Comparison of ENCODE assay signal across 24 cellular contexts in the genomic region with DNA sequence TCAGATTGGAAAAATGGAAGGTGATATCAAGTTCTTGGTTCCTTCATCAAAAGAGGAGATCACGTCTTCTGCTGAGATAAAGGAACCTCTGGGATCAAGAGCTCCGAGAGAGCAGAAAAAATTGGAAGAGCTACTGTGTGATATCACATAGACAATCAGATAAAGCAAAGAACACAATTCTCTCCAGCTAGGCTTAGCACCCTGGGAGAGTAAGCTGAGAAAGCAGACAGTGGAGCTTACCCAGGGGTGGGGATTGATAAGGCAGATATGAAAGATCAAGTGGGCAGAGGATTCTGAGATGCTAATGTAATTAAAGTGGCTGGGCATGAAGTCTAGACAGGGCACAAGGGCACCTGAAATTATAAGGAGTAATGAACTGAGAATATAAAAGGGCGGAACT.
DNase-seq lines count a peak whose midpoint lies in the region; ATAC-seq, FAIRE-seq and TF ChIP-seq lines count a peak whose summit lies in the region.
"Had no signal": no experiment of that assay in that cellular context is flagged by ENCODE, and none has a peak within 500 bp of the region (broad histone marks: within the 10 kb centered on the region; RNA-seq: fewer than 3 reads in every experiment).

No MANE protein-coding gene starts in this region.

- H3K23me2 ChIP-seq in H1 (ENCODE audit: low read depth, low read length), result no peaks in the 10 kb centered on the region

- no peaks in the 10 kb centered on the region for H3K36me3 Mint-ChIP-seq in T-helper 17 cell (ENCODE audit: low read depth)
- H3K36me3 Mint-ChIP-seq in neural crest cell (ENCODE audit: low read depth), result no peaks in the 10 kb centered on the region
- H3K36me3 Mint-ChIP-seq in activated naive CD8-positive, alpha-beta T cell treated with anti-CD3 and anti-CD28 coated beads, Interleukin-2, amount 50 U/mL, for 24 hours (ENCODE audit: low read depth), result no peaks in the 10 kb centered on the region
- H3K36me3 Mint-ChIP-seq: CD8-positive, alpha-beta T cell had no signal

- ATAC-seq in T-helper 17 cell, result no peak
- ATAC-seq in left colon, result peak; percentile 44
- no peak for ATAC-seq in activated naive CD8-positive, alpha-beta T cell treated with anti-CD3 and anti-CD28 coated beads, Interleukin-2, amount 50 U/mL, for 24 hours
- ATAC-seq: A549; CD8-positive, alpha-beta T cell had no signal

- H2BK120ac ChIP-seq in H1 (replicated peaks; ENCODE audit: low read depth, low read length), result no peak overlapping the region

- H3K36me3 ChIP-seq in H1 (ENCODE audit: control insufficient read depth in 2 of 4, insufficient read depth in 4 of 4, low read length in 3 of 4) (no peaks in the 10 kb centered on the region), brain microvascular endothelial cell (replicated peaks) (no peaks in the 10 kb centered on the region)
- H3K36me3 ChIP-seq: BLaER1 treated with 17β-estradiol and CSF1 and Interleukin-3, amounts not matched to agents 10 nM and 100 nM had no signal

- H3K4me1 Mint-ChIP-seq in T-helper 17 cell (peaks cover 2% of the 10 kb centered on the region), neural crest cell (peaks cover 3% of the 10 kb centered on the region)
- no peaks in the 10 kb centered on the region for H3K4me1 Mint-ChIP-seq in activated naive CD8-positive, alpha-beta T cell treated with anti-CD3 and anti-CD28 coated beads, Interleukin-2, amount 50 U/mL, for 24 hours
- H3K4me1 Mint-ChIP-seq: B cell had no signal

- no peaks in the 10 kb centered on the region for H3K79me2 ChIP-seq in H1 (ENCODE audit: control insufficient read depth in 1 of 2, insufficient read depth in 2 of 2, low read length in 2 of 2)

- H3K9me3 ChIP-seq in T-helper 17 cell (ENCODE audit: control insufficient read depth, low read length, poor library complexity, severe bottlenecking) (no peaks in the 10 kb centered on the region), H1 (ENCODE audit: insufficient read depth in 2 of 2, low read depth in 1 of 2, low read length in 1 of 2) (no peaks in the 10 kb centered on the region)
- H3K9me3 ChIP-seq: A549; BLaER1 treated with 17β-estradiol and CSF1 and Interleukin-3, amounts not matched to agents 10 nM and 100 nM; Caco-2 had no signal

- H2BK12ac ChIP-seq in H1 (ENCODE audit: low read depth, low read length), result no peak overlapping the region

- no peaks in the 10 kb centered on the region for H4K20me1 ChIP-seq in H1 (replicated peaks in 1 of 2; ENCODE audit: control insufficient read depth in 1 of 2, insufficient read depth in 2 of 2, low read length in 2 of 2)
- H4K20me1 ChIP-seq: BLaER1 treated with 17β-estradiol and CSF1 and Interleukin-3, amounts not matched to agents 10 nM and 100 nM had no signal

- H3K27me3 ChIP-seq in H1 (replicated peaks in 1 of 4; ENCODE audit: control insufficient read depth in 3 of 4, extremely low read depth in 1 of 4, insufficient read depth in 3 of 4, low read length in 3 of 4), result no peaks in the 10 kb centered on the region
- H3K27me3 ChIP-seq in brain microvascular endothelial cell (replicated peaks), result no peaks in the 10 kb centered on the region
- H3K27me3 ChIP-seq: BLaER1 treated with 17β-estradiol and CSF1 and Interleukin-3, amounts not matched to agents 10 nM and 100 nM had no signal

- no peaks in the 10 kb centered on the region for H3K9me3 Mint-ChIP-seq in neural crest cell
- H3K9me3 Mint-ChIP-seq in activated naive CD8-positive, alpha-beta T cell treated with anti-CD3 and anti-CD28 coated beads, Interleukin-2, amount 50 U/mL, for 24 hours, result no peaks in the 10 kb centered on the region
- H3K9me3 Mint-ChIP-seq: CD4-positive, alpha-beta T cell; CD8-positive, alpha-beta T cell had no signal

- no peak overlapping the region for H3K4me3 ChIP-seq in H1 (ENCODE audit: extremely low read depth in 1 of 4, insufficient read depth in 2 of 4, low read depth in 3 of 4, low read length in 4 of 4)
- H3K4me3 ChIP-seq in brain microvascular endothelial cell (ENCODE audit: low read depth, low read length), result no peak overlapping the region
- H3K4me3 ChIP-seq: A549; BLaER1 treated with 17β-estradiol and CSF1 and Interleukin-3, amounts not matched to agents 10 nM and 100 nM had no signal

- no peak overlapping the region for H3K23ac ChIP-seq in H1 (ENCODE audit: insufficient read length)

- DNase-seq in T-helper 17 cell, result no peak
- no peak for DNase-seq in H1 (ENCODE audit: low read depth in 1 of 2, low spot score in 2 of 2)
- no peak for DNase-seq in left colon
- no peak for DNase-seq in neural crest cell (ENCODE audit: low read depth, low spot score)
- DNase-seq in brain microvascular endothelial cell, result no peak
- DNase-seq in head of caudate nucleus, result no peak
- no peak for DNase-seq in activated naive CD8-positive, alpha-beta T cell treated with anti-CD3 and anti-CD28 coated beads, Interleukin-2, amount 50 U/mL, for 24 hours
- DNase-seq in H4 (ENCODE audit: low spot score), result no peak
- DNase-seq: AML-193; Caco-2; Calu3; CD4-positive, alpha-beta T cell; CD8-positive, alpha-beta T cell; DMS79 treated with DMSO at 0.1 percent for 48 hours; GF-D8 had no signal

- H4K8ac ChIP-seq in H1 (ENCODE audit: extremely low read depth, insufficient read depth, low read length), result no peak overlapping the region

- no peak overlapping the region for H2AK5ac ChIP-seq in H1 (ENCODE audit: low read depth, low read length)

- peak overlapping the region; percentile 75 for H3K27ac Mint-ChIP-seq in T-helper 17 cell
- peak overlapping the region; percentile 28 for H3K27ac Mint-ChIP-seq in neural crest cell (ENCODE audit: unreplicated experiment)
- no peak overlapping the region for H3K27ac Mint-ChIP-seq in activated naive CD8-positive, alpha-beta T cell treated with anti-CD3 and anti-CD28 coated beads, Interleukin-2, amount 50 U/mL, for 24 hours
- H3K27ac Mint-ChIP-seq: B cell; CD4-positive, alpha-beta T cell; CD8-positive, alpha-beta T cell had no signal

- POLR2A ChIA-PET in H1 (lab: Charles Lee; ENCODE audit: partially characterized antibody), result interaction anchor here (0.6 kb wide), 1 partner anchor 79 kb away, joined by 3 read pairs; no protein-coding TSS in a partner anchor

- H3K56ac ChIP-seq in H1 (replicated peaks; ENCODE audit: insufficient read length, low read depth, low read length), result no peak overlapping the region

- no peak overlapping the region for H2BK20ac ChIP-seq in H1 (ENCODE audit: low read length)

- no peak for TF ChIP-seq CTCF in H1 (IDR thresholded peaks at IDR 0.05; ENCODE audit: control extremely low read depth in 1 of 3, insufficient read depth in 1 of 3, low read depth in 1 of 3, low read length in 3 of 3)
- TF ChIP-seq CTCF in neural crest cell (conservative IDR thresholded peaks at IDR 0.05), result no peak
- no peak for TF ChIP-seq CTCF in brain microvascular endothelial cell (IDR thresholded peaks at IDR 0.05; ENCODE audit: low read depth, low read length, missing control alignments)

- H3K4ac ChIP-seq in H1 (replicated peaks; ENCODE audit: insufficient read length, low read depth, low read length), result no peak overlapping the region

- no peak for TF ChIP-seq EP300 in H1 (IDR thresholded peaks at IDR 0.05; ENCODE audit: borderline replicate concordance in 1 of 2, low read depth in 2 of 2, low read length in 2 of 2)

- no peak overlapping the region for H3K9ac ChIP-seq in H1 (replicated peaks in 1 of 4; ENCODE audit: extremely low read depth in 1 of 4, low read depth in 3 of 4, low read length in 3 of 4)
- H3K9ac ChIP-seq: BLaER1 treated with 17β-estradiol and CSF1 and Interleukin-3, amounts not matched to agents 10 nM and 100 nM had no signal

- intact Hi-C loops in left colon (cut with DNase I, micrococcal nuclease) (no loop called here), head of caudate nucleus (cut with DNase I) (no loop called here)

- H2AFZ ChIP-seq in H1 (ENCODE audit: low read length), result 0 out of 2 replicates have a peak overlapping the region, but pooled peaks have one; percentile 8

- H3K4me2 ChIP-seq in H1 (ENCODE audit: insufficient read depth in 1 of 2, low read depth in 2 of 2, low read length in 2 of 2), result no peak overlapping the region
- H3K4me2 ChIP-seq: A549; BLaER1 treated with 17β-estradiol and CSF1 and Interleukin-3, amounts not matched to agents 10 nM and 100 nM had no signal

- no peak for TF ChIP-seq RAD21 in H1 (IDR thresholded peaks at IDR 0.05 in 1 of 2, conservative IDR thresholded peaks at IDR 0.05 in 1 of 2; ENCODE audit: low read depth in 2 of 2, low read length in 2 of 2)

- no peak for FAIRE-seq in H1 (lab: Jason Lieb, UNC)
- FAIRE-seq: A549, D721Med, G401.6, GM12891, GM19239 had no signal

- H3K4me3 Mint-ChIP-seq in T-helper 17 cell (no peak overlapping the region), neural crest cell (no peak overlapping the region)
- no peak overlapping the region for H3K4me3 Mint-ChIP-seq in activated naive CD8-positive, alpha-beta T cell treated with anti-CD3 and anti-CD28 coated beads, Interleukin-2, amount 50 U/mL, for 24 hours
- H3K4me3 Mint-ChIP-seq: B cell; CD4-positive, alpha-beta T cell; CD8-positive, alpha-beta T cell had no signal

- WGBS in H1 (ENCODE audit: extremely low coverage in 1 of 2, insufficient coverage in 1 of 2, insufficient read length in 1 of 2, insufficient replicate concordance in 2 of 2, low coverage in 1 of 2, low lambda C conversion rate in 2 of 2, missing lambda C conversion rate in 1 of 2), 2 experiments, result 90% methylated on average over 3 of the region's 3 CpGs; no CpG with 5 or more reads in 1 of the 2 experiments

- TF ChIP-seq POLR2A in H1 (IDR thresholded peaks at IDR 0.05; ENCODE audit: control extremely low read depth in 1 of 2, low read depth in 2 of 2, low read length in 2 of 2), result no peak

- in situ Hi-C loops in brain microvascular endothelial cell (cut with HindIII; ENCODE audit: low pct_ligation_motif_present, low sequenced_read_pairs), result no loop called here

- H4K91ac ChIP-seq in H1 (replicated peaks; ENCODE audit: insufficient read length, low read length), result no peak overlapping the region

- H3K79me1 ChIP-seq in H1 (ENCODE audit: low read depth, low read length), result no peaks in the 10 kb centered on the region

- H2BK5ac ChIP-seq in H1 (ENCODE audit: low read depth, low read length), result no peak overlapping the region

- no peak overlapping the region for H4K5ac ChIP-seq in H1 (ENCODE audit: insufficient read length, low read depth, low read length)

- H2BK15ac ChIP-seq in H1 (ENCODE audit: low read length), result no peak overlapping the region

- H3K14ac ChIP-seq in H1 (ENCODE audit: insufficient read length), result no peak overlapping the region

- H3K27ac ChIP-seq in H1 (ENCODE audit: low read depth, low read length) (no peak overlapping the region), brain microvascular endothelial cell (no peak overlapping the region)
- H3K27ac ChIP-seq: 22Rv1; A549; BLaER1 treated with 17β-estradiol and CSF1 and Interleukin-3, amounts not matched to agents 10 nM and 100 nM; C4-2B had no signal

- H3K4me1 ChIP-seq in H1 (replicated peaks in 1 of 4; ENCODE audit: control insufficient read depth in 3 of 4, insufficient read depth in 4 of 4, low read length in 3 of 4), result no peaks in the 10 kb centered on the region
- H3K4me1 ChIP-seq: Caco-2 had no signal

- CTCF ChIA-PET in H1 (lab: Charles Lee; ENCODE audit: partially characterized antibody), result interaction anchor here (1.2 kb wide), 1 partner anchor 52 kb away, joined by 3 read pairs; no protein-coding TSS in a partner anchor

- H3K18ac ChIP-seq in H1 (ENCODE audit: extremely low read depth, low read length), result no peak overlapping the region

- H3K27me3 Mint-ChIP-seq in T-helper 17 cell (peaks cover 22% of the 10 kb centered on the region), neural crest cell (ENCODE audit: low read depth) (peaks cover 4% of the 10 kb centered on the region)
- peaks cover 4% of the 10 kb centered on the region for H3K27me3 Mint-ChIP-seq in activated naive CD8-positive, alpha-beta T cell treated with anti-CD3 and anti-CD28 coated beads, Interleukin-2, amount 50 U/mL, for 24 hours
